19 cellular contexts compared by ENCODE assay signal in genomic region chr9:98226516-98226915, GRCh38. TPM values are rescaled to one million over a fixed set of nuclear protein-coding genes. Genes with fewer than 3 reads are reported as not detected.
DNase-seq lines count a peak whose midpoint lies in the region; ATAC-seq, FAIRE-seq and TF ChIP-seq lines count a peak whose summit lies in the region.
"Had no signal": no experiment of that assay in that cellular context is flagged by ENCODE, and none has a peak within 500 bp of the region (broad histone marks: within the 10 kb centered on the region; RNA-seq: fewer than 3 reads in every experiment).

No MANE protein-coding gene starts in this region.

- peaks cover 88% of the 10 kb centered on the region for H3K4me1 ChIP-seq in A549
- H3K4me1 ChIP-seq in PC-9 (replicated peaks; ENCODE audit: insufficient read depth): peaks cover 98% of the 10 kb centered on the region
- peaks cover 58% of the 10 kb centered on the region for H3K4me1 ChIP-seq in mucosa of stomach (ENCODE audit: control insufficient read depth, insufficient read depth, low read length)
- H3K4me1 ChIP-seq: gastroesophageal sphincter had no signal

- TF ChIP-seq EP300 in A549 (IDR thresholded peaks at IDR 0.05): no peak

- no peak for DNase-seq in A549 (ENCODE audit: low read depth in 1 of 2, low spot score in 1 of 2)
- peak in 1 of 2 experiments; percentile 75 for DNase-seq in PC-9
- peak; percentile 45 for DNase-seq in fibroblast of gingiva (ENCODE audit: low read depth)
- DNase-seq in GF-D8 (lab: John Stamatoyannopoulos, UW): no peak
- DNase-seq in sciatic nerve (ENCODE audit: low spot score): no peak
- no peak for DNase-seq in AG08396 (ENCODE audit: low spot score)
- DNase-seq in NCI-H2029 (lab: John Stamatoyannopoulos, UW): no peak
- DNase-seq: 8988T; CD4-positive, alpha-beta T cell; DMS79; naive B cell; NCI-H1930; NCI-H510A; stimulated activated naive CD4-positive, alpha-beta T cell; T-helper 9 cell had no signal

- H3K27me3 ChIP-seq in PC-9 (ENCODE audit: insufficient read depth, low read depth) (no peaks in the 10 kb centered on the region), mucosa of stomach (ENCODE audit: control insufficient read depth, insufficient read depth, low read length) (no peaks in the 10 kb centered on the region)
- H3K27me3 ChIP-seq: gastroesophageal sphincter had no signal

- no TSS peak for BruUV-seq in PC-9 (replicated peaks; lab: Mats Ljungman, UMichigan)

- H3K36me3 ChIP-seq in PC-9 (ENCODE audit: low read depth) (peaks cover 26% of the 10 kb centered on the region), mucosa of stomach (ENCODE audit: control insufficient read depth, insufficient read depth, low read length) (no peaks in the 10 kb centered on the region)

- no peaks in the 10 kb centered on the region for H3K9me3 ChIP-seq in A549
- H3K9me3 ChIP-seq in PC-9 (ENCODE audit: insufficient read depth, low read depth): no peaks in the 10 kb centered on the region
- H3K9me3 ChIP-seq in mucosa of stomach (ENCODE audit: control insufficient read depth, low read length): no peaks in the 10 kb centered on the region
- H3K9me3 ChIP-seq: gastroesophageal sphincter had no signal

- TF ChIP-seq RAD21 in A549 (conservative IDR thresholded peaks at IDR 0.05 in 1 of 2, IDR thresholded peaks at IDR 0.05 in 1 of 2): no peak

- peaks cover 28% of the 10 kb centered on the region for H3K79me2 ChIP-seq in PC-9 (ENCODE audit: low read depth)

- no peaks in the 10 kb centered on the region for H4K20me1 ChIP-seq in PC-9 (ENCODE audit: insufficient read depth)

- CTCF ChIA-PET in A549 (lab: Yijun Ruan, JAX) (interaction anchor here (0.8 to 10.5 kb wide), 5 partner anchors 9 to 549 kb away, joined by 3 to 47 read pairs (median 4); no protein-coding TSS in a partner anchor), PC-9 (lab: Charles Lee) (interaction anchor here (0.5 kb wide), 1 partner anchor 11 kb away, joined by 5 read pairs; no protein-coding TSS in a partner anchor)

- H3K4me2 ChIP-seq in A549 (peak overlapping the region; percentile 53), PC-9 (peak overlapping the region; percentile 51)

- peak overlapping the region; percentile 50 for H3K9ac ChIP-seq in mucosa of stomach (ENCODE audit: low read length)

- H3F3A ChIP-seq in PC-9 (ENCODE audit: insufficient read depth, low read depth): peaks cover 68% of the 10 kb centered on the region

- no peak for FAIRE-seq in A549 (lab: Jason Lieb, UNC)
- FAIRE-seq: GM19239 had no signal

- H3K4me3 ChIP-seq in A549: no peak overlapping the region
- H3K4me3 ChIP-seq in PC-9: no peak overlapping the region
- peak overlapping the region; percentile 26 for H3K4me3 ChIP-seq in mucosa of stomach (ENCODE audit: low read length)
- H3K4me3 ChIP-seq: gastroesophageal sphincter had no signal

- ATAC-seq in A549 (no peak), sciatic nerve (no peak)
- ATAC-seq: activated T-helper 17 cell treated with anti-CD3 and anti-CD28 coated beads, Interleukin-2, amount 50 U/mL, for 72 hours; gastroesophageal sphincter had no signal

- H3K9me2 ChIP-seq in PC-9 (ENCODE audit: insufficient read depth): no peaks in the 10 kb centered on the region

- H2AFZ ChIP-seq in PC-9: no peak overlapping the region

- TF ChIP-seq CTCF in A549 (IDR thresholded peaks at IDR 0.05) (no peak), PC-9 (conservative IDR thresholded peaks at IDR 0.05) (no peak)

- POLR2A ChIA-PET in A549 (lab: Yijun Ruan, JAX) (no interaction called here), PC-9 (lab: Charles Lee; ENCODE audit: unreplicated experiment) (no interaction called here)

- 0% methylated on average over 1 of the region's 1 CpG for WGBS in A549 (ENCODE audit: missing lambda C conversion rate)

- peak overlapping the region; percentile 82 to 86 for H3K27ac ChIP-seq in A549
- H3K27ac ChIP-seq in PC-9: peak overlapping the region; percentile 93
- H3K27ac ChIP-seq: gastroesophageal sphincter had no signal

- intact Hi-C loops in PC-9 (cut with micrococcal nuclease; ENCODE audit: unreplicated experiment) (no loop called here), sciatic nerve (cut with DNase I) (no loop called here)

- TF ChIP-seq POLR2A in A549 (IDR thresholded peaks at IDR 0.05; ENCODE audit: low read length): no peak

TF ChIP-seq in A549, 52 proteins besides CTCF, POLR2A, EP300 and RAD21:
- TF ChIP-seq CEBPB (IDR thresholded peaks at IDR 0.05): peak; percentile 84 to 90
- no peak for TF ChIP-seq KDM1A (IDR thresholded peaks at IDR 0.05; ENCODE audit: low read depth)
- no peak for TF ChIP-seq ZFP36 (IDR thresholded peaks at IDR 0.05; ENCODE audit: borderline replicate concordance, partially characterized antibody)
- TF ChIP-seq TFCP2L1 (CRISPR knock-in tag; IDR thresholded peaks at IDR 0.05): no peak
- TF ChIP-seq ESRRA (IDR thresholded peaks at IDR 0.05; ENCODE audit: borderline replicate concordance, low read length): no peak
- TF ChIP-seq USF2 (IDR thresholded peaks at IDR 0.05): no peak

RNA-seq across cellular contexts. Expression of gene TBC1D2, which starts 28.9 kb away (rescaled TPM):
- polyA plus RNA-seq in A549 (2011; rRNA removed): 3.3 and 4.1 TPM in 2 replicates
- polyA plus RNA-seq in A549 (2012; cell fraction: cytosol; rRNA removed): 4.1 and 4.6 TPM in 2 replicates
- polyA plus RNA-seq in A549 (2012; cell fraction: nucleus; rRNA removed): 11.3 and 11.9 TPM in 2 replicates
- 6.5 to 7.5 TPM (median 7.3 TPM) in 3 replicates for polyA plus RNA-seq in A549 (2017; fragmentation: RNase III; extraction: RNeasy Plus Mini Kit Qiagen cat#74134 plus additional on column Dnase treatment)
- 5.4 and 6.4 TPM in 2 replicates for polyA minus RNA-seq in A549 (2011; rRNA and poly(A)+ RNA removed)
- total RNA-seq in PC-9 (2021): 42.9 and 44.7 TPM in 2 replicates
- total RNA-seq in sciatic nerve: 16.3 TPM

RNA-seq across cellular contexts. Expression of gene CORO2A, which starts 34.1 kb away (rescaled TPM):
- polyA plus RNA-seq in A549 (2011; rRNA removed) (2.0 and 3.1 TPM in 2 replicates), A549 (2017; fragmentation: RNase III; extraction: RNeasy Plus Mini Kit Qiagen cat#74134 plus additional on column Dnase treatment) (0.42 to 0.50 TPM (median 0.49 TPM) in 3 replicates)
- 0.42 and 0.53 TPM in 2 replicates for polyA plus RNA-seq in A549 (2012; cell fraction: cytosol; rRNA removed)
- polyA plus RNA-seq in A549 (2012; cell fraction: nucleus; rRNA removed): 0.29 and 0.31 TPM in 2 replicates
- polyA minus RNA-seq in A549 (2011; rRNA and poly(A)+ RNA removed): 2.4 and 4.8 TPM in 2 replicates
- total RNA-seq in PC-9 (2021) (19.5 and 19.8 TPM in 2 replicates), sciatic nerve (3.7 TPM)
